11 cellular contexts compared by ENCODE assay signal in genomic region chr1:246609632-246610031, GRCh38. TPM values are rescaled to one million over a fixed set of nuclear protein-coding genes. Genes with fewer than 3 reads are reported as not detected.
DNase-seq lines count a peak whose midpoint lies in the region; ATAC-seq, FAIRE-seq and TF ChIP-seq lines count a peak whose summit lies in the region.
"Had no signal": no experiment of that assay in that cellular context is flagged by ENCODE, and none has a peak within 500 bp of the region (broad histone marks: within the 10 kb centered on the region; RNA-seq: fewer than 3 reads in every experiment).

No MANE protein-coding gene starts in this region.

- H3K36me3 ChIP-seq in K562 (ENCODE audit: control insufficient read depth, insufficient read depth, low read length) = peaks cover 10% of the 10 kb centered on the region; the same call in 2 of the 3 replicates
- no peaks in the 10 kb centered on the region for H3K36me3 ChIP-seq in naive thymus-derived CD4-positive, alpha-beta T cell (ENCODE audit: control insufficient read depth in 2 of 3, insufficient read depth in 3 of 3, low read length in 3 of 3)

- peaks cover 0 to 4% (median 0%) of the 10 kb centered on the region in 11 donors for H3K9me3 Mint-ChIP-seq in naive thymus-derived CD4-positive, alpha-beta T cell

- peaks cover 6% of the 10 kb centered on the region for H4K20me1 ChIP-seq in K562 (replicated peaks; ENCODE audit: control insufficient read depth, insufficient read depth, low read length)

- no peak for TF ChIP-seq RAD21 in K562 (CRISPR knock-in tag; conservative IDR thresholded peaks at IDR 0.05 in 1 of 2, IDR thresholded peaks at IDR 0.05 in 1 of 2)

- no peak overlapping the region for H3K4me2 ChIP-seq in K562 (ENCODE audit: insufficient read depth, low read length)

- no peaks in the 10 kb centered on the region for H3K27me3 ChIP-seq in K562 (ENCODE audit: control insufficient read depth in 2 of 2, insufficient read depth in 2 of 2, low read length in 2 of 2)
- H3K27me3 ChIP-seq in naive thymus-derived CD4-positive, alpha-beta T cell (ENCODE audit: control insufficient read depth in 2 of 2, insufficient read depth in 2 of 2, low read length in 2 of 2) = no peaks in the 10 kb centered on the region

- TF ChIP-seq CTCF in AG04449 (IDR thresholded peaks at IDR 0.05; ENCODE audit: insufficient read depth, low read length, missing control alignments) = no peak
- TF ChIP-seq CTCF in K562 (IDR thresholded peaks at IDR 0.05 in 2 of 3, conservative IDR thresholded peaks at IDR 0.05 in 1 of 3; ENCODE audit: insufficient read depth in 2 of 3, low read depth in 1 of 3, low read length in 3 of 3) = no peak

- H3K4me3 ChIP-seq in AG04449 (ENCODE audit: low read depth, low read length) (no peak overlapping the region; the same call in 1 of the 2 replicates), K562 (no peak overlapping the region)
- no peak overlapping the region for H3K4me3 ChIP-seq in naive thymus-derived CD4-positive, alpha-beta T cell (ENCODE audit: low read length)

- peak; percentile 29 for DNase-seq in AG04449 (ENCODE audit: low read depth, low spot score)
- DNase-seq in GM04503 (ENCODE audit: low read depth) = peak; percentile 65
- no peak for DNase-seq in K562 (ENCODE audit: extremely low read depth in 1 of 4, low spot score in 3 of 4)
- no peak for DNase-seq in naive thymus-derived CD4-positive, alpha-beta T cell
- DNase-seq in GM12891 (ENCODE audit: insufficient read length, low spot score) = no peak
- DNase-seq in activated effector memory CD4-positive, alpha-beta T cell treated with Interleukin-2 at 50 U/mL for 16 hours = no peak
- DNase-seq in caudate nucleus (lab: John Stamatoyannopoulos, UW) = no peak
- DNase-seq: effector memory CD4-positive, alpha-beta T cell; NCI-H187 had no signal

- peak overlapping the region in 7 of 9 donors; percentile 23 to 85 (median 72) for H3K27ac Mint-ChIP-seq in naive thymus-derived CD4-positive, alpha-beta T cell

- H2AFZ ChIP-seq in K562 (ENCODE audit: low read depth, low read length) = no peak overlapping the region

- TF ChIP-seq POLR2A in K562 (conservative IDR thresholded peaks at IDR 0.05) (no peak), GM12891 (IDR thresholded peaks at IDR 0.05; ENCODE audit: low read depth, low read length) (no peak)

- BruUV-seq in K562 (replicated peaks; lab: Mats Ljungman, UMichigan) = no TSS peak

- H3K9ac ChIP-seq in K562 (ENCODE audit: insufficient read depth in 1 of 2, low read depth in 2 of 2, low read length in 2 of 2) = no peak overlapping the region

- H3K27ac ChIP-seq in K562 (ENCODE audit: extremely low read depth, low read depth, low read length) = no peak overlapping the region
- H3K27ac ChIP-seq in naive thymus-derived CD4-positive, alpha-beta T cell (ENCODE audit: low read depth, low read length) = no peak overlapping the region
- no peak overlapping the region for H3K27ac ChIP-seq in caudate nucleus (ENCODE audit: low read depth, low read length)

- peak overlapping the region in 6 of 10 donors; percentile 8 to 48 (median 40) for H3K4me3 Mint-ChIP-seq in naive thymus-derived CD4-positive, alpha-beta T cell

- POLR2A ChIA-PET in AG04449 (lab: Yijun Ruan, JAX) = interaction anchor here (1.7 kb wide), 1 partner anchor 17 kb away, joined by 4 read pairs; no protein-coding TSS in a partner anchor
- POLR2A ChIA-PET in K562 (lab: Yijun Ruan, JAX) = no interaction called here
- POLR2A ChIA-PET in naive thymus-derived CD4-positive, alpha-beta T cell (lab: Charles Lee) = no interaction called here

- H3K4me1 Mint-ChIP-seq in naive thymus-derived CD4-positive, alpha-beta T cell = peaks cover 33 to 85% (median 64%) of the 10 kb centered on the region in 7 donors

- TF ChIP-seq EP300 in K562 (IDR thresholded peaks at IDR 0.05; ENCODE audit: low read length) = no peak

- H3K9me1 ChIP-seq in K562 (ENCODE audit: control insufficient read depth, insufficient read depth, low read length) = no peaks in the 10 kb centered on the region

- peaks cover 0 to 3% of the 10 kb centered on the region in 2 experiments; a peak in 1 of 5 replicates for H3K4me1 ChIP-seq in K562 (replicated peaks in 1 of 2; ENCODE audit: control insufficient read depth in 2 of 2, insufficient read depth in 2 of 2, low read length in 2 of 2)
- peaks cover 0 to 8% of the 10 kb centered on the region in 2 donors for H3K4me1 ChIP-seq in naive thymus-derived CD4-positive, alpha-beta T cell (ENCODE audit: control insufficient read depth in 2 of 2, insufficient read depth in 2 of 2, low read length in 2 of 2)

- WGBS in K562 (ENCODE audit: insufficient coverage, low coverage, missing lambda C conversion rate) = 81% methylated on average over 4 of the region's 4 CpGs

- peaks cover 0 to 37% (median 11%) of the 10 kb centered on the region in 5 donors for H3K36me3 Mint-ChIP-seq in naive thymus-derived CD4-positive, alpha-beta T cell

- no peak for FAIRE-seq in K562 (lab: Jason Lieb, UNC)
- FAIRE-seq in GM12891 (lab: Jason Lieb, UNC) = no peak
- FAIRE-seq: urothelium cell line had no signal

- CTCF ChIA-PET in AG04449 (lab: Yijun Ruan, JAX) (no interaction called here), K562 (lab: Yijun Ruan, JAX; ENCODE audit: low intra/inter-chr PET ratio) (no interaction called here)
- CTCF ChIA-PET in naive thymus-derived CD4-positive, alpha-beta T cell (lab: Charles Lee) = no interaction called here

- ATAC-seq in K562 = no peak
- ATAC-seq in naive thymus-derived CD4-positive, alpha-beta T cell = no peak
- ATAC-seq in HG02852 (IDR thresholded peaks at IDR 0.05; ENCODE audit: unreplicated experiment) = no peak

- in situ Hi-C loops in K562 (cut with MboI) = no loop called here

- intact Hi-C loops in K562 (cut with micrococcal nuclease) = no loop called here
- intact Hi-C loops in naive thymus-derived CD4-positive, alpha-beta T cell (cut with micrococcal nuclease) = loop anchor here in 1 of 2 donors (2.0 kb wide), 1 partner anchor 13 kb away; no protein-coding TSS in a partner anchor

- peaks cover 83% of the 10 kb centered on the region for H3K79me2 ChIP-seq in K562 (ENCODE audit: control insufficient read depth, insufficient read depth, low read length)

- no peaks in the 10 kb centered on the region for H3K9me3 ChIP-seq in K562 (replicated peaks; ENCODE audit: control insufficient read depth, insufficient read depth, low read depth, low read length)
- H3K9me3 ChIP-seq in naive thymus-derived CD4-positive, alpha-beta T cell (ENCODE audit: control insufficient read depth in 2 of 3, low read length in 3 of 3) = no peaks in the 10 kb centered on the region

- no peaks in the 10 kb centered on the region for H3K27me3 Mint-ChIP-seq in naive thymus-derived CD4-positive, alpha-beta T cell

TF ChIP-seq in K562, 482 proteins besides CTCF, POLR2A, EP300 and RAD21 (continues in another document):
- TF ChIP-seq SMAD4 (CRISPR knock-in tag; conservative IDR thresholded peaks at IDR 0.05) (no peak), CBX2 (IDR thresholded peaks at IDR 0.05; ENCODE audit: insufficient read depth, low read length, poor library complexity, severe bottlenecking) (no peak)

TF ChIP-seq in GM12891, 5 proteins besides CTCF, POLR2A, EP300 and RAD21 (continues in another document):
- TF ChIP-seq SPI1 (IDR thresholded peaks at IDR 0.05; ENCODE audit: low read depth, low read length) = no peak
- no peak for TF ChIP-seq POU2F2 (IDR thresholded peaks at IDR 0.05; ENCODE audit: low read depth, low read length)

RNA-seq across cellular contexts. Expression of gene CNST, which starts 43.4 kb away (rescaled TPM):
- 251 and 301 TPM in 2 replicates for total RNA-seq in K562 (2011; cell fraction: chromatin; rRNA removed; ENCODE audit: low replicate concordance)
- total RNA-seq in K562 (2011; cell fraction: nucleolus; rRNA removed) = 61.0 and 78.0 TPM in 2 replicates
- total RNA-seq in K562 (2011; cell fraction: nucleoplasm; rRNA removed) = 82.1 and 87.6 TPM in 2 replicates
- total RNA-seq in K562 (2014; rRNA removed) (23.9 and 25.2 TPM in 2 replicates), K562 (2014; rRNA removed; fragmentation: Illumina TruSeq; extraction: Trizol) (39.1 and 46.1 TPM in 2 replicates), K562 (2015; rRNA removed; fragmentation: Illumina TruSeq; extraction: Trizol) (29.9 and 31.1 TPM in 2 replicates), K562 (2021) (45.5 and 55.3 TPM in 2 replicates)
- polyA plus RNA-seq in K562 (2011; rRNA removed) (41.4 and 43.9 TPM in 2 replicates), K562 (2014; fragmentation: Illumina TruSeq; extraction: Trizol) (30.1 and 30.8 TPM in 2 replicates), K562 (2014; fragmentation: Nextera tagmentation; extraction: Ambion mirVana) (10 to 100 TPM; 17.0 to 22.9 TPM), K562 (2014; rRNA removed) (20.6 and 23.3 TPM in 2 replicates)
- polyA plus RNA-seq in K562 (2011; cell fraction: cytosol; rRNA removed) = 11.5 and 23.2 TPM in 2 replicates
- 37.1 and 53.3 TPM in 2 replicates for polyA plus RNA-seq in K562 (2011; cell fraction: nucleus; rRNA removed)
- polyA plus RNA-seq in K562 (2012) = 16.1 and 19.6 TPM in 2 replicates
- polyA minus RNA-seq in K562 (2011; rRNA and poly(A)+ RNA removed) = 210 and 261 TPM in 2 replicates
- 25.3 and 33.2 TPM in 2 replicates for polyA minus RNA-seq in K562 (2011; cell fraction: cytosol; rRNA and poly(A)+ RNA removed)
- polyA minus RNA-seq in K562 (2011; cell fraction: nucleus; rRNA and poly(A)+ RNA removed) = 50.6 and 123 TPM in 2 replicates
- total RNA-seq in naive thymus-derived CD4-positive, alpha-beta T cell = 100 to 1,000 TPM in 2 of 5 experiments, 10 to 100 TPM in 3; 30.5 to 111 (median 80.2) TPM
- polyA plus RNA-seq in naive thymus-derived CD4-positive, alpha-beta T cell = 10 to 100 TPM; 52.8 to 58.8 TPM
- polyA plus RNA-seq in GM12891 (2012; ENCODE audit: low read depth, missing spikeins) = 6.1 TPM

RNA-seq across cellular contexts. Expression of gene TFB2M, which starts 43.6 kb away (rescaled TPM):
- total RNA-seq in K562 (2011; cell fraction: chromatin; rRNA removed; ENCODE audit: low replicate concordance) = 23.8 and 25.2 TPM in 2 replicates
- total RNA-seq in K562 (2011; cell fraction: nucleolus; rRNA removed) = 22.5 TPM in 2 replicates
- total RNA-seq in K562 (2011; cell fraction: nucleoplasm; rRNA removed) = 17.8 and 18.7 TPM in 2 replicates
- total RNA-seq in K562 (2014; rRNA removed) = 51.1 and 55.1 TPM in 2 replicates
- 72.3 and 80.2 TPM in 2 replicates for total RNA-seq in K562 (2014; rRNA removed; fragmentation: Illumina TruSeq; extraction: Trizol)
- 48.2 and 55.2 TPM in 2 replicates for total RNA-seq in K562 (2015; rRNA removed; fragmentation: Illumina TruSeq; extraction: Trizol)
- 63.0 and 63.6 TPM in 2 replicates for total RNA-seq in K562 (2021)
- 50.7 and 70.6 TPM in 2 replicates for polyA plus RNA-seq in K562 (2011; rRNA removed)
- 19.8 and 24.0 TPM in 2 replicates for polyA plus RNA-seq in K562 (2011; cell fraction: cytosol; rRNA removed)
- 13.3 and 16.0 TPM in 2 replicates for polyA plus RNA-seq in K562 (2011; cell fraction: nucleus; rRNA removed)
- 27.6 and 52.8 TPM in 2 replicates for polyA plus RNA-seq in K562 (2012)
- 63.5 and 65.0 TPM in 2 replicates for polyA plus RNA-seq in K562 (2014; fragmentation: Illumina TruSeq; extraction: Trizol)
- polyA plus RNA-seq in K562 (2014; fragmentation: Nextera tagmentation; extraction: Ambion mirVana) = 100 to 1,000 TPM; 141 to 162 TPM
- polyA plus RNA-seq in K562 (2014; rRNA removed) = 77.7 and 78.1 TPM in 2 replicates
- 27.1 and 29.2 TPM in 2 replicates for polyA minus RNA-seq in K562 (2011; rRNA and poly(A)+ RNA removed)
- 14.7 and 15.6 TPM in 2 replicates for polyA minus RNA-seq in K562 (2011; cell fraction: cytosol; rRNA and poly(A)+ RNA removed)
- 14.9 and 19.1 TPM in 2 replicates for polyA minus RNA-seq in K562 (2011; cell fraction: nucleus; rRNA and poly(A)+ RNA removed)
- total RNA-seq in naive thymus-derived CD4-positive, alpha-beta T cell = 10 to 100 TPM in 3 of 5 experiments, 1 to 10 TPM in 2; 9.5 to 12.2 (median 10.3) TPM
- polyA plus RNA-seq in naive thymus-derived CD4-positive, alpha-beta T cell = 10 to 100 TPM; 12.1 to 18.2 TPM
- 16.8 TPM for polyA plus RNA-seq in GM12891 (2012; ENCODE audit: low read depth, missing spikeins)

Comparison
In these comparisons a context has a peak if more than half of its experiments do, and no peak if none do; other contexts are left out.
1. DNase-seq: peak in AG04449 (single experiment) and GM04503 (single experiment); none in K562 (0 of 4), naive thymus-derived CD4-positive, alpha-beta T cell (0 of 9), GM12891 (single experiment), activated effector memory CD4-positive, alpha-beta T cell treated with Interleukin-2 at 50 U/mL for 16 hours (single experiment) and caudate nucleus (0 of 61).